In genomic region chr10:2196272-2196671, GRCh38 we compare ENCODE assay signal across 24 cellular contexts.
DNase-seq lines count a peak whose midpoint lies in the region; ATAC-seq, FAIRE-seq and TF ChIP-seq lines count a peak whose summit lies in the region.
"Had no signal": no experiment of that assay in that cellular context is flagged by ENCODE, and none has a peak within 500 bp of the region (broad histone marks: within the 10 kb centered on the region; RNA-seq: fewer than 3 reads in every experiment).

No MANE protein-coding gene starts in this region.

- no peak overlapping the region for H3K4me3 ChIP-seq in mammary epithelial cell (replicated peaks in 1 of 3; ENCODE audit: insufficient read depth in 1 of 3, low read depth in 2 of 3, low read length in 3 of 3)
- no peak overlapping the region for H3K4me3 ChIP-seq in breast epithelium
- no peak overlapping the region for H3K4me3 ChIP-seq in bronchial epithelial cell (ENCODE audit: low read depth, low read length)
- H3K4me3 ChIP-seq in smooth muscle cell, result no peak overlapping the region
- H3K4me3 ChIP-seq: A549; BLaER1 treated with 17β-estradiol and CSF1 and Interleukin-3, amounts not matched to agents 10 nM and 100 nM; HAP-1 had no signal

- H3K9ac ChIP-seq in mammary epithelial cell (ENCODE audit: insufficient read depth, low read length) (no peak overlapping the region), smooth muscle cell (ENCODE audit: low read depth) (no peak overlapping the region)
- H3K9ac ChIP-seq: BLaER1 treated with 17β-estradiol and CSF1 and Interleukin-3, amounts not matched to agents 10 nM and 100 nM had no signal

- in situ Hi-C loops in mammary epithelial cell (cut with MboI; ENCODE audit: low sequenced_read_pairs in 2 of 2), result no loop called here

- H3K27ac ChIP-seq in mammary epithelial cell (ENCODE audit: insufficient read depth, low read depth, low read length) (no peak overlapping the region), breast epithelium (no peak overlapping the region), epithelial cell of prostate (peak overlapping the region; percentile 32), smooth muscle cell (ENCODE audit: low read depth) (peak overlapping the region; percentile 29)
- H3K27ac ChIP-seq: A549; BLaER1 treated with 17β-estradiol and CSF1 and Interleukin-3, amounts not matched to agents 10 nM and 100 nM had no signal

- H3K27me3 ChIP-seq in mammary epithelial cell (ENCODE audit: insufficient read depth, low read length) (no peaks in the 10 kb centered on the region), breast epithelium (no peaks in the 10 kb centered on the region), bronchial epithelial cell (ENCODE audit: control insufficient read depth, insufficient read depth, low read length) (no peaks in the 10 kb centered on the region), smooth muscle cell (ENCODE audit: low read depth) (no peaks in the 10 kb centered on the region)
- H3K27me3 ChIP-seq: BE2C; BLaER1 treated with 17β-estradiol and CSF1 and Interleukin-3, amounts not matched to agents 10 nM and 100 nM had no signal

- intact Hi-C loops in mammary epithelial cell (cut with micrococcal nuclease), result no loop called here
- intact Hi-C loops in breast epithelium (cut with DNase I; ENCODE audit: low total_unique reads), result loop anchor here (5.0 kb wide), 1 partner anchor 904 kb away; no protein-coding TSS in a partner anchor

- H3F3A ChIP-seq in smooth muscle cell (ENCODE audit: low read depth), result no peaks in the 10 kb centered on the region

- H3K4me1 ChIP-seq in mammary epithelial cell (ENCODE audit: insufficient read depth, low read length) (no peaks in the 10 kb centered on the region), breast epithelium (no peaks in the 10 kb centered on the region), smooth muscle cell (ENCODE audit: low read depth) (no peaks in the 10 kb centered on the region)
- H3K4me1 ChIP-seq: A549; BE2C; BLaER1 treated with 17β-estradiol and CSF1 and Interleukin-3, amounts not matched to agents 10 nM and 100 nM; HAP-1 had no signal

- TF ChIP-seq POLR2A in breast epithelium (IDR thresholded peaks at IDR 0.05), result no peak

- H3K79me2 ChIP-seq in mammary epithelial cell (ENCODE audit: insufficient read depth, low read length), result no peaks in the 10 kb centered on the region
- no peaks in the 10 kb centered on the region for H3K79me2 ChIP-seq in smooth muscle cell (ENCODE audit: low read depth)

- H4K20me1 ChIP-seq in mammary epithelial cell (ENCODE audit: insufficient read depth, low read length) (no peaks in the 10 kb centered on the region), smooth muscle cell (ENCODE audit: low read depth) (no peaks in the 10 kb centered on the region)
- H4K20me1 ChIP-seq: BLaER1 treated with 17β-estradiol and CSF1 and Interleukin-3, amounts not matched to agents 10 nM and 100 nM had no signal

- TF ChIP-seq CTCF in mammary epithelial cell (conservative IDR thresholded peaks at IDR 0.05 in 1 of 2, IDR thresholded peaks at IDR 0.05 in 1 of 2; ENCODE audit: extremely low read depth in 1 of 2, insufficient read depth in 1 of 2, low read depth in 1 of 2, low read length in 2 of 2), result no peak
- no peak for TF ChIP-seq CTCF in breast epithelium (IDR thresholded peaks at IDR 0.05)
- TF ChIP-seq CTCF in bronchial epithelial cell (IDR thresholded peaks at IDR 0.05; ENCODE audit: insufficient read depth, low read length, severe bottlenecking), result no peak
- TF ChIP-seq CTCF in smooth muscle cell (IDR thresholded peaks at IDR 0.05; ENCODE audit: borderline replicate concordance, insufficient read depth, poor library complexity, severe bottlenecking), result no peak

- peak; percentile 36 for FAIRE-seq in bronchial epithelial cell (lab: Jason Lieb, UNC)
- FAIRE-seq: A549, D721Med, GM12891, GM18507 had no signal

- DNase-seq in mammary epithelial cell (peak; percentile 42), breast epithelium (ENCODE audit: low spot score in 2 of 2) (no peak), bronchial epithelial cell (ENCODE audit: low read depth) (peak; percentile 77), epithelial cell of prostate (ENCODE audit: low read depth, low spot score) (no peak), smooth muscle cell (lab: John Stamatoyannopoulos, UW; ENCODE audit: unreplicated experiment) (no peak), NOMO-1 treated with DMSO at 0.1 percent for 48 hours (lab: John Stamatoyannopoulos, UW; ENCODE audit: unreplicated experiment) (no peak), NCI-H510A (lab: John Stamatoyannopoulos, UW) (no peak)
- DNase-seq: 8988T; ACHN; AML-193; BE2C; CD4-positive, alpha-beta T cell; CD8-positive, alpha-beta memory T cell; DMS53; DMS79 treated with DMSO at 0.1 percent for 48 hours; GF-D8; HFFc6 had no signal

- H3K36me3 ChIP-seq in mammary epithelial cell (ENCODE audit: insufficient read depth, low read length), result no peaks in the 10 kb centered on the region
- H3K36me3 ChIP-seq in breast epithelium, result no peaks in the 10 kb centered on the region
- H3K36me3 ChIP-seq in bronchial epithelial cell (ENCODE audit: control insufficient read depth, insufficient read depth, low read length), result no peaks in the 10 kb centered on the region
- no peaks in the 10 kb centered on the region for H3K36me3 ChIP-seq in smooth muscle cell (ENCODE audit: low read depth)
- H3K36me3 ChIP-seq: BE2C; BLaER1 treated with 17β-estradiol and CSF1 and Interleukin-3, amounts not matched to agents 10 nM and 100 nM; HAP-1 had no signal

- no TSS peak for BruUV-seq in mammary epithelial cell (replicated peaks; lab: Mats Ljungman, UMichigan)

- no peak for ATAC-seq in HG03045 (IDR thresholded peaks at IDR 0.05; ENCODE audit: unreplicated experiment)
- ATAC-seq: A549 had no signal

- 12% methylated on average over 4 of the region's 4 CpGs for WGBS in mammary epithelial cell (ENCODE audit: low coverage, missing lambda C conversion rate)
- 80% methylated on average over 4 of the region's 4 CpGs for WGBS in smooth muscle cell (ENCODE audit: low lambda C conversion rate)

- H3K4me2 ChIP-seq in mammary epithelial cell (ENCODE audit: insufficient read depth, low read depth, low read length) (peak overlapping the region; percentile 38), smooth muscle cell (no peak overlapping the region)
- H3K4me2 ChIP-seq: A549; BLaER1 treated with 17β-estradiol and CSF1 and Interleukin-3, amounts not matched to agents 10 nM and 100 nM had no signal

- CTCF ChIA-PET in mammary epithelial cell (lab: Charles Lee; ENCODE audit: low non-redundant PET), result no interaction called here

- H2AFZ ChIP-seq in mammary epithelial cell (ENCODE audit: low read depth, low read length) (peak overlapping the region; percentile 83), smooth muscle cell (ENCODE audit: low read depth) (no peak overlapping the region)

- H3K9me3 ChIP-seq in mammary epithelial cell (replicated peaks; ENCODE audit: insufficient read depth, low read length) (peaks cover 8% of the 10 kb centered on the region), breast epithelium (peaks cover 0 to 12% of the 10 kb centered on the region in 2 donors), smooth muscle cell (replicated peaks; ENCODE audit: low read depth) (no peaks in the 10 kb centered on the region)
- H3K9me3 ChIP-seq: A549, BE2C, HAP-1 had no signal

- dilution Hi-C loops in mammary epithelial cell (cut with HindIII; ENCODE audit: low sequenced_read_pairs), result no loop called here

Comparison
In these comparisons a context has a peak if more than half of its experiments do, and no peak if none do; other contexts are left out.
1. DNase-seq: peak in mammary epithelial cell (single experiment) and bronchial epithelial cell (single experiment); none in breast epithelium (0 of 2), epithelial cell of prostate (single experiment), smooth muscle cell (single experiment), NOMO-1 treated with DMSO at 0.1 percent for 48 hours (single experiment) and NCI-H510A (single experiment).
2. H3K27ac ChIP-seq: peak in epithelial cell of prostate (single experiment) and smooth muscle cell (single experiment); none in mammary epithelial cell (single experiment) and breast epithelium (0 of 2).